In the genomic region with DNA sequence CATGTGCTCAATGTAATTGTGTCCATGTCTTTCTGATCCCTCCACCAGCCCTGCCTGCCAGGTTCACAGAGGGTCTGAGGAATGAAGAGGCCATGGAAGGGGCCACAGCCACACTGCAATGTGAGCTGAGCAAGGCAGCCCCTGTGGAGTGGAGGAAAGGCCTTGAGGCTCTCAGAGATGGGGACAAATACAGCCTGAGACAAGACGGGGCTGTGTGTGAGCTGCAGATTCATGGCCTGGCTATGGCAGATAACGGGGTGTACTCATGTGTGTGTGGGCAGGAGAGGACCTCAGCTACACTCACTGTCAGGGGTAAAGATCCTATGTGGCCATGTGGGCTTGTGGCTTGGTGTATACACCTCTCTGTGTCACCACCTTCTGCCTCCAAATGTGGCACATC, we compare ENCODE assay signal across 20 cellular contexts.
"Had no signal": no experiment of that assay in that cellular context is flagged by ENCODE, and none has a peak within 500 bp of the region (broad histone marks: within the 10 kb centered on the region; RNA-seq: fewer than 3 reads in every experiment).

No MANE protein-coding gene starts in this region.

- H3K4me3 ChIP-seq: dorsolateral prefrontal cortex, esophagus muscularis mucosa, gastroesophageal sphincter, mucosa of descending colon, sigmoid colon, skin epidermis, stomach, thoracic aorta, transverse colon had no signal

- H3K27me3 Mint-ChIP-seq: central memory CD8-positive, alpha-beta T cell; naive thymus-derived CD8-positive, alpha-beta T cell had no signal

- H3K27me3 ChIP-seq: dorsolateral prefrontal cortex, esophagus muscularis mucosa, gastroesophageal sphincter, sigmoid colon, stomach, transverse colon had no signal

- H3K4me1 Mint-ChIP-seq: central memory CD8-positive, alpha-beta T cell; immature natural killer cell; naive thymus-derived CD8-positive, alpha-beta T cell had no signal

- DNase-seq: cortex of kidney; effector CD8-positive, alpha-beta T cell; glutamatergic neuron; immature natural killer cell; left colon; mammary epithelial cell; sigmoid colon; stimulated activated CD4-positive, alpha-beta T cell treated with anti-CD3 and anti-CD28 coated beads, Interleukin-12 subunit alpha, Interleukin-12 subunit beta, amount 100 ng/mL, for 4 hours; stimulated activated naive CD4-positive, alpha-beta T cell; stomach; substantia nigra; transverse colon had no signal

- H3K27ac Mint-ChIP-seq: naive thymus-derived CD8-positive, alpha-beta T cell had no signal

- H3K4me1 ChIP-seq: esophagus muscularis mucosa, gastroesophageal sphincter, sigmoid colon, stomach, transverse colon had no signal

- ATAC-seq: gastroesophageal sphincter; left colon; mucosa of descending colon; naive thymus-derived CD8-positive, alpha-beta T cell had no signal

- H3K36me3 ChIP-seq: sigmoid colon, thoracic aorta, transverse colon had no signal

- H3K4me3 Mint-ChIP-seq: central memory CD8-positive, alpha-beta T cell; immature natural killer cell had no signal

- H3K27ac ChIP-seq: dorsolateral prefrontal cortex, esophagus muscularis mucosa, gastroesophageal sphincter, sigmoid colon, skin epidermis, stomach, thoracic aorta, transverse colon had no signal
